35 cellular contexts compared by ENCODE assay signal in genomic region chr18:38186491-38186890, GRCh38.
"Had no signal": no experiment of that assay in that cellular context is flagged by ENCODE, and none has a peak within 500 bp of the region (broad histone marks: within the 10 kb centered on the region; RNA-seq: fewer than 3 reads in every experiment).

No MANE protein-coding gene starts in this region.

- H3K27me3 ChIP-seq: MG63 had no signal

- H3K4me3 ChIP-seq: MG63 had no signal

- DNase-seq: MG63, MM.1S, MV-4-11, NCI-H1048, NCI-H1092, NCI-H1092 treated with DMSO at 0.1 percent for 48 hours, NCI-H1105, NCI-H1105 treated with DMSO at 0.1 percent for 48 hours, NCI-H1417, NCI-H1417 treated with DMSO at 0.1 percent for 48 hours, NCI-H1436, NCI-H1436 treated with DMSO at 0.1 percent for 48 hours, NCI-H146, NCI-H1694, NCI-H1694 treated with DMSO at 0.1 percent for 48 hours, NCI-H187, NCI-H187 treated with DMSO at 0.1 percent for 48 hours, NCI-H1930, NCI-H2029, NCI-H2029 treated with DMSO at 0.1 percent for 48 hours, NCI-H2081, NCI-H2081 treated with DMSO at 0.1 percent for 48 hours, NCI-H2107, NCI-H2171, NCI-H2171 treated with DMSO at 0.1 percent for 48 hours, NCI-H2227 treated with DMSO at 0.1 percent for 48 hours, NCI-H226, NCI-H345, NCI-H446, NCI-H446 treated with DMSO at 0.1 percent for 48 hours, NCI-H510A, NCI-H510A treated with DMSO at 0.1 percent for 48 hours, NCI-H524, NCI-H524 treated with DMSO at 0.1 percent for 48 hours, NCI-H526 had no signal

- H3K9me3 ChIP-seq: MG63 had no signal

- H3K36me3 ChIP-seq: MG63 had no signal
